18 cellular contexts compared by ENCODE assay signal in genomic region chr1:153507926-153508583, GRCh38. TPM values are rescaled to one million over a fixed set of nuclear protein-coding genes. Genes with fewer than 3 reads are reported as not detected.
A peak's percentile ranks its signal among the peaks of the same experiment; 100 is the strongest.
DNase-seq lines count a peak whose midpoint lies in the region; ATAC-seq, FAIRE-seq and TF ChIP-seq lines count a peak whose summit lies in the region.
"Had no signal": no experiment of that assay in that cellular context is flagged by ENCODE, and none has a peak within 500 bp of the region (broad histone marks: within the 10 kb centered on the region; RNA-seq: fewer than 3 reads in every experiment).

No MANE protein-coding gene starts in this region.

- peak overlapping the region; percentile 81 for H3K27ac ChIP-seq in GM23248
- no peak overlapping the region for H3K27ac ChIP-seq in WERI-Rb-1
- no peak overlapping the region for H3K27ac ChIP-seq in mesendoderm (ENCODE audit: low read depth, low read length)
- H3K27ac ChIP-seq in stomach, result peak overlapping the region in 4 of 5 donors; percentile 59 to 82 (median 76)
- H3K27ac ChIP-seq in pancreas, result no peak overlapping the region

- H3K23ac ChIP-seq in mesendoderm (ENCODE audit: low read length), result no peak overlapping the region

- no peaks in the 10 kb centered on the region for H3K36me3 ChIP-seq in GM23248 (ENCODE audit: low read depth)
- H3K36me3 ChIP-seq in WERI-Rb-1, result no peaks in the 10 kb centered on the region
- H3K36me3 ChIP-seq in mesendoderm (ENCODE audit: control insufficient read depth, insufficient read depth, low read length), result no peaks in the 10 kb centered on the region
- H3K36me3 ChIP-seq in stomach, result no peaks in the 10 kb centered on the region
- no peaks in the 10 kb centered on the region for H3K36me3 ChIP-seq in pancreas
- H3K36me3 ChIP-seq: MG63 had no signal

- no peak overlapping the region for H2BK5ac ChIP-seq in mesendoderm (ENCODE audit: low read length)

- H3K9ac ChIP-seq in GM23248 (peak overlapping the region; percentile 63), mesendoderm (ENCODE audit: low read length) (no peak overlapping the region)

- peak overlapping the region; percentile 22 for H3K56ac ChIP-seq in mesendoderm (ENCODE audit: low read length)

- no peak overlapping the region for H4K8ac ChIP-seq in mesendoderm (ENCODE audit: low read depth, low read length)

- ATAC-seq in HG03039 (IDR thresholded peaks at IDR 0.05; ENCODE audit: unreplicated experiment) (no peak), pancreas (no peak)
- ATAC-seq: activated CD8-positive, alpha-beta T cell treated with anti-CD3 and anti-CD28 coated beads for 36 hours had no signal

- DNase-seq in GM23248 (peak; percentile 30), WERI-Rb-1 (peak; percentile 15), mesendoderm (no peak), stomach (no peak), KG1 (lab: John Stamatoyannopoulos, UW) (no peak), pancreas (no peak), GDM1 (lab: John Stamatoyannopoulos, UW) (no peak)
- DNase-seq: activated CD8-positive, alpha-beta T cell treated with anti-CD3 and anti-CD28 coated beads for 36 hours; immature natural killer cell; MG63; NCI-H2081 treated with DMSO at 0.1 percent for 48 hours; NCI-H526 treated with DMSO at 0.1 percent for 48 hours had no signal

- no peak overlapping the region for H3K4ac ChIP-seq in mesendoderm (ENCODE audit: low read depth, low read length)

- WGBS in GM23248 (ENCODE audit: low coverage in 1 of 2, low lambda C conversion rate in 2 of 2, missing lambda C conversion rate in 2 of 2), 2 experiments, result 79% methylated on average over 9 to 11 of the region's 11 CpGs
- WGBS in mesendoderm (ENCODE audit: extremely low coverage, insufficient coverage, low lambda C conversion rate), result no CpG with 5 or more reads among the region's 11 CpGs
- 76 to 95% (median 82%) methylated on average over 7 to 11 of the region's 11 CpGs for WGBS in stomach, 5 donors
- WGBS in pancreas, 2 donors, result 89 to 90% methylated on average over 11 of the region's 11 CpGs

- FAIRE-seq in pancreas (lab: Jason Lieb, UNC), result no peak

- in situ Hi-C loops in GM23248 (cut with MboI), result no loop called here

- H2AK5ac ChIP-seq in mesendoderm (ENCODE audit: low read length), result no peak overlapping the region

- H3K4me2 ChIP-seq in GM23248 (ENCODE audit: unreplicated experiment), result no peak overlapping the region
- H3K4me2 ChIP-seq in mesendoderm (ENCODE audit: low read length), result no peak overlapping the region

- H3K9me3 ChIP-seq in GM23248 (ENCODE audit: low read depth), result no peaks in the 10 kb centered on the region
- H3K9me3 ChIP-seq in WERI-Rb-1 (ENCODE audit: severe bottlenecking), result no peaks in the 10 kb centered on the region
- H3K9me3 ChIP-seq in stomach, result no peaks in the 10 kb centered on the region
- no peaks in the 10 kb centered on the region for H3K9me3 ChIP-seq in pancreas
- H3K9me3 ChIP-seq: MG63 had no signal

- H4K20me1 ChIP-seq in GM23248 (ENCODE audit: insufficient read depth), result no peaks in the 10 kb centered on the region

- H4K5ac ChIP-seq in mesendoderm (ENCODE audit: low read length), result no peak overlapping the region

- no peaks in the 10 kb centered on the region for H3K9me2 ChIP-seq in GM23248 (ENCODE audit: insufficient read depth)

- no peaks in the 10 kb centered on the region for H3K79me2 ChIP-seq in GM23248 (ENCODE audit: insufficient read depth)
- no peaks in the 10 kb centered on the region for H3K79me2 ChIP-seq in mesendoderm (ENCODE audit: control insufficient read depth, insufficient read depth, low read length)

- intact Hi-C loops in stomach (cut with DNase I; ENCODE audit: low total_unique reads) (no loop called here), pancreas (cut with DNase I) (no loop called here)

- no peak for TF ChIP-seq EP300 in stomach (IDR thresholded peaks at IDR 0.05)

- H3K27me3 ChIP-seq in GM23248 (replicated peaks; ENCODE audit: insufficient read depth), result no peaks in the 10 kb centered on the region
- H3K27me3 ChIP-seq in WERI-Rb-1 (ENCODE audit: insufficient read depth, low read depth, severe bottlenecking), result no peaks in the 10 kb centered on the region
- no peaks in the 10 kb centered on the region for H3K27me3 ChIP-seq in mesendoderm (ENCODE audit: insufficient read depth, low read length, poor library complexity)
- no peaks in the 10 kb centered on the region for H3K27me3 ChIP-seq in stomach
- H3K27me3 ChIP-seq in pancreas, result no peaks in the 10 kb centered on the region
- H3K27me3 ChIP-seq: MG63 had no signal

- H3K4me1 ChIP-seq in GM23248 (ENCODE audit: insufficient read depth) (peaks cover 37% of the 10 kb centered on the region), mesendoderm (ENCODE audit: control insufficient read depth, low read depth, low read length) (no peaks in the 10 kb centered on the region), stomach (peaks cover 4 to 25% (median 15%) of the 10 kb centered on the region in 4 donors), pancreas (no peaks in the 10 kb centered on the region)

- peak overlapping the region; percentile 73; the same call in 1 of the 2 replicates for H2AFZ ChIP-seq in GM23248

- no peak for TF ChIP-seq POLR2A in stomach (IDR thresholded peaks at IDR 0.05)

- H2BK120ac ChIP-seq in mesendoderm (ENCODE audit: low read depth, low read length), result no peak overlapping the region

- peaks cover 31% of the 10 kb centered on the region for H3F3A ChIP-seq in GM23248 (ENCODE audit: insufficient read depth)

- no peak overlapping the region for H2BK15ac ChIP-seq in mesendoderm (replicated peaks; ENCODE audit: low read depth)

- no peak overlapping the region for H3K4me3 ChIP-seq in GM23248
- no peak overlapping the region for H3K4me3 ChIP-seq in WERI-Rb-1 (ENCODE audit: low read depth, low read length)
- H3K4me3 ChIP-seq in mesendoderm (ENCODE audit: low read length), result no peak overlapping the region
- H3K4me3 ChIP-seq in stomach, result no peak overlapping the region
- H3K4me3 ChIP-seq in pancreas, result no peak overlapping the region
- H3K4me3 ChIP-seq: MG63 had no signal

- no peaks in the 10 kb centered on the region for H3K79me1 ChIP-seq in mesendoderm (ENCODE audit: low read length)

- TF ChIP-seq CTCF in WERI-Rb-1 (IDR thresholded peaks at IDR 0.05; ENCODE audit: low read depth, low read length) (no peak), stomach (IDR thresholded peaks at IDR 0.05) (no peak), pancreas (IDR thresholded peaks at IDR 0.05) (no peak)

- no peak overlapping the region for H3K18ac ChIP-seq in mesendoderm (ENCODE audit: low read length)

RNA-seq across cellular contexts. Expression of gene S100A6, which starts 27.7 kb away (rescaled TPM):
- 550 and 683 TPM in 2 replicates for total RNA-seq in GM23248 (2014; rRNA removed; shearing (Covaris generic))
- polyA plus RNA-seq in GM23248 (2016; fragmentation: Nextera tagmentation; extraction: Ambion mirVana) (2,862 and 2,893 TPM in 2 replicates), stomach (1,000 to 10,000 TPM; 1,447 to 2,520 (median 1,620) TPM), pancreas (100 to 1,000 TPM; 304 to 495 TPM)
- polyA plus RNA-seq in mesendoderm (2013, experiment 1 of 2), result 11.6 TPM
- polyA plus RNA-seq in mesendoderm (2013, experiment 2 of 2), result 10.1 TPM
- total RNA-seq in stomach (100 to 1,000 TPM; 154 to 680 (median 330) TPM), pancreas (100 to 1,000 TPM in 2 of 6 donors, 10 to 100 TPM in 4; 21.4 to 264 (median 61.8) TPM)

RNA-seq across cellular contexts. Expression of gene S100A5, which starts 32.7 kb away (rescaled TPM):
- total RNA-seq in GM23248 (2014; rRNA removed; shearing (Covaris generic)), result not detected in 2 replicates
- polyA plus RNA-seq in GM23248 (2016; fragmentation: Nextera tagmentation; extraction: Ambion mirVana), result 0.41 TPM in 1 of 2 replicates, not detected in the other
- not detected for polyA plus RNA-seq in mesendoderm (2013, experiment 1 of 2)
- polyA plus RNA-seq in mesendoderm (2013, experiment 2 of 2), result not detected
- total RNA-seq in stomach, result not detected
- polyA plus RNA-seq in stomach, result not detected
- total RNA-seq in pancreas, result not detected
- not detected for polyA plus RNA-seq in pancreas
- total RNA-seq: cerebellum, mesenteric fat pad had no signal

RNA-seq across cellular contexts. Expression of gene S100A4, which starts 37.6 kb away (rescaled TPM):
- 236 and 249 TPM in 2 replicates for total RNA-seq in GM23248 (2014; rRNA removed; shearing (Covaris generic))
- polyA plus RNA-seq in GM23248 (2016; fragmentation: Nextera tagmentation; extraction: Ambion mirVana), result 608 and 610 TPM in 2 replicates
- polyA plus RNA-seq in mesendoderm (2013, experiment 1 of 2), result 19.8 TPM
- polyA plus RNA-seq in mesendoderm (2013, experiment 2 of 2), result 20.5 TPM
- 10 to 100 TPM in 4 of 5 donors, 1 to 10 TPM in 1; 9.9 to 53.3 (median 19.4) TPM for total RNA-seq in stomach
- polyA plus RNA-seq in stomach, result 100 to 1,000 TPM; 145 to 541 (median 274) TPM
- 10 to 100 TPM in 4 of 6 donors, 1 to 10 TPM in 2; 5.0 to 40.9 (median 24.4) TPM for total RNA-seq in pancreas
- polyA plus RNA-seq in pancreas, result 100 to 1,000 TPM in 1 of 2 donors, 10 to 100 TPM in 1; 88.6 to 149 TPM

RNA-seq across cellular contexts. Expression of gene S100A3, which starts 41.0 kb away (rescaled TPM):
- 2.2 and 3.8 TPM in 2 replicates for total RNA-seq in GM23248 (2014; rRNA removed; shearing (Covaris generic))
- 7.5 and 8.0 TPM in 2 replicates for polyA plus RNA-seq in GM23248 (2016; fragmentation: Nextera tagmentation; extraction: Ambion mirVana)
- polyA plus RNA-seq in mesendoderm (2013, experiment 1 of 2), result 0.48 TPM
- polyA plus RNA-seq in mesendoderm (2013, experiment 2 of 2), result 0.55 TPM
- not detected for total RNA-seq in stomach
- polyA plus RNA-seq in stomach, result 10 to 100 TPM in 1 of 3 donors, 1 to 10 TPM in 2; 2.6 to 15.0 (median 5.4) TPM
- under 1 TPM in 3 of 6 donors, not detected in 3; 0.20 to 0.70 (median 0.66) TPM for total RNA-seq in pancreas
- 1 to 10 TPM in 1 of 2 donors, under 1 TPM in 1; 0.38 to 1.1 TPM for polyA plus RNA-seq in pancreas
- total RNA-seq: activated CD8-positive, alpha-beta T cell treated with anti-CD3 and anti-CD28 coated beads for 36 hours; activated T-helper 1 cell treated with anti-CD3 and anti-CD28 coated beads, Interleukin-12 subunit alpha, Interleukin-12 subunit beta, Interleukin-2, Interleukin-4 antibody, amounts not matched to agents 30 ng/mL and 10 ng/mL and 1 ng/mL, durations not matched to agents 14 hours and 24 hours and 36 hours; cerebellum had no signal
- polyA plus RNA-seq: immature natural killer cell had no signal

RNA-seq across cellular contexts. Expression of gene S100A7, which starts 47.6 kb away (rescaled TPM):
- not detected in 2 replicates for total RNA-seq in GM23248 (2014; rRNA removed; shearing (Covaris generic))
- polyA plus RNA-seq in GM23248 (2016; fragmentation: Nextera tagmentation; extraction: Ambion mirVana) (not detected in 2 replicates), stomach (100 to 1,000 TPM in 1 of 3 donors, not detected in 2; 107 TPM), pancreas (not detected)
- not detected for polyA plus RNA-seq in mesendoderm (2013, experiment 1 of 2)
- polyA plus RNA-seq in mesendoderm (2013, experiment 2 of 2), result not detected
- total RNA-seq in stomach (not detected), pancreas (not detected)
- total RNA-seq: activated CD8-positive, alpha-beta T cell treated with anti-CD3 and anti-CD28 coated beads for 36 hours; activated T-helper 1 cell treated with anti-CD3 and anti-CD28 coated beads, Interleukin-12 subunit alpha, Interleukin-12 subunit beta, Interleukin-2, Interleukin-4 antibody, amounts not matched to agents 30 ng/mL and 10 ng/mL and 1 ng/mL, durations not matched to agents 14 hours and 24 hours and 36 hours; cerebellum; HT-29; mesenteric fat pad had no signal
- polyA plus RNA-seq: BJ, immature natural killer cell had no signal

Comparison
In these comparisons a context has a peak if more than half of its experiments do, and no peak if none do; other contexts are left out.
1. DNase-seq: peak in GM23248 (single experiment) and WERI-Rb-1 (single experiment); none in mesendoderm (single experiment), stomach (single experiment), KG1 (single experiment), pancreas (0 of 6) and GDM1 (single experiment).
2. H3K27ac ChIP-seq: peak in GM23248 (single experiment) and stomach (4 of 5); none in WERI-Rb-1 (single experiment), mesendoderm (single experiment) and pancreas (0 of 4).